In the genomic region with DNA sequence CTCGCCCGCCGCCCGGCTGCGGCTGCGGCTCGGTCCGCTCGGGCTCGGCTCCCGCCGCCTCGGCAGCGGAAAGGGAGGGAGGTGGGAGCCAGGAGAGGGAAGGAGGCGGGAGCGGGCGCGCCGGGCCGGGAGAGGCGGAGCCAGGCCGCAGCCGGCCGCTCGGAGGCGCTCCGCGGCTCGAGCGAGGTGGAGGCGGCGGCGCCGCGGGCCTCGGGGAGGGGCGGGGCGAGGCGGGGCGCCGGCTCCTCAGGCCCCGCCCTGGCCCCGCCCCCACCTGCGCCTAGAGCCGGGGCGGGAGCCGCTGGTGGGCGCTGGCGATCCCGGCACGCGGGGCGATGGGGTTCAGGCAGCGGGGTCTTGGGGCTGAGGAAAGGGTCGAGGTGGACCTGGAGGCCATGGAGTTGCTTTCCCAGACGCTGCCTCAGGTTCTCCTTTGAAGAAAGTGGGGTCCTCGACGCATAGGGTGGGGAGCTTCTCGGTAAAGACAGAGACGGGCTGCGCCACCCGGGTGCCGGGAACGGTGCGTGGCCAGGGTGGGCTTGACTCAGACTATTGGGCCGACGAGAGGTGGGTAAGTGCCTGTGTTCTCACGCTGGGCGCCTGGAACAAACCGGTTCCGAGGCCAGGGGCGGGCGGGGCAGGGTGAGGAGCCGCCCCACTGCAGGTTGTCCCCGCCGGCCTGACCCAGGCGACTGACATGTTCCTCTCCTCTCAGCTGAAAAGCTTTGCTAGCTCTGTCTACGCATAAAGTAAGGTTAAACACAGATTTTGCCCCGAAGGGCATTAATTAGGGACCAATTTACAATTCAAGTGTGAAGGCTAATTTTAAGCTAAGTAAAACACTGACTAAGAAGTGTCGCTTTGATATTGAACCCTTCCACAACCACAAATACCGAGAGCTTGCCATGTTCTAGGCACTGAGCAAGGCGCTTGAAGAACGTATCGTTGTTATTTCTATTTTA, we compare ENCODE assay signal across 1 cellular context.
A peak's percentile ranks its signal among the peaks of the same experiment; 100 is the strongest.
TF ChIP-seq lines count a peak whose summit lies in the region.

Gene CMTM4 (minus strand): TSS at position 75 of the 962 bp plus-strand sequence. CDS start 218 bp downstream, outside the sequence.

TF ChIP-seq in GM12878, 131 proteins besides CTCF, POLR2A, EP300 and RAD21 (continued from another document and continues in another):
- no peak for TF ChIP-seq REST (IDR thresholded peaks at IDR 0.05; ENCODE audit: low read depth, low read length)
- TF ChIP-seq STAT1 (conservative IDR thresholded peaks at IDR 0.05): no peak
- TF ChIP-seq ZBTB40 (IDR thresholded peaks at IDR 0.05; ENCODE audit: borderline replicate concordance): no peak
- no peak for TF ChIP-seq BMI1 (IDR thresholded peaks at IDR 0.05; ENCODE audit: borderline replicate concordance)
- no peak for TF ChIP-seq LARP7 (IDR thresholded peaks at IDR 0.05)
- TF ChIP-seq EGR1 (IDR thresholded peaks at IDR 0.05; ENCODE audit: borderline replicate concordance in 1 of 2, low read depth in 2 of 2, low read length in 2 of 2): peak in 1 of 2 experiments; percentile 31; a peak in 1 of 3 replicates
- 0 out of 2 replicates have a peak, but pooled peaks have one; percentile 14 for TF ChIP-seq GATAD2B (conservative IDR thresholded peaks at IDR 0.05; ENCODE audit: low read depth)
- TF ChIP-seq BHLHE40 (IDR thresholded peaks at IDR 0.05; ENCODE audit: borderline replicate concordance in 1 of 2, low read depth in 2 of 2, low read length in 1 of 2): peak in 1 of 2 experiments; percentile 50; a peak in 2 of 4 replicates
- TF ChIP-seq MYC (IDR thresholded peaks at IDR 0.05; ENCODE audit: insufficient read depth, insufficient read length, insufficient replicate concordance, low read length, severe bottlenecking): no peak
- no peak for TF ChIP-seq KLF5 (IDR thresholded peaks at IDR 0.05; ENCODE audit: partially characterized antibody)
- no peak for TF ChIP-seq STAT3 (IDR thresholded peaks at IDR 0.05; ENCODE audit: low read depth, low read length)
- TF ChIP-seq IKZF1 (conservative IDR thresholded peaks at IDR 0.05): peak; percentile 52
- peak; percentile 20 for TF ChIP-seq SUZ12 (IDR thresholded peaks at IDR 0.05; ENCODE audit: unreplicated experiment)
- TF ChIP-seq, protein P1, sequence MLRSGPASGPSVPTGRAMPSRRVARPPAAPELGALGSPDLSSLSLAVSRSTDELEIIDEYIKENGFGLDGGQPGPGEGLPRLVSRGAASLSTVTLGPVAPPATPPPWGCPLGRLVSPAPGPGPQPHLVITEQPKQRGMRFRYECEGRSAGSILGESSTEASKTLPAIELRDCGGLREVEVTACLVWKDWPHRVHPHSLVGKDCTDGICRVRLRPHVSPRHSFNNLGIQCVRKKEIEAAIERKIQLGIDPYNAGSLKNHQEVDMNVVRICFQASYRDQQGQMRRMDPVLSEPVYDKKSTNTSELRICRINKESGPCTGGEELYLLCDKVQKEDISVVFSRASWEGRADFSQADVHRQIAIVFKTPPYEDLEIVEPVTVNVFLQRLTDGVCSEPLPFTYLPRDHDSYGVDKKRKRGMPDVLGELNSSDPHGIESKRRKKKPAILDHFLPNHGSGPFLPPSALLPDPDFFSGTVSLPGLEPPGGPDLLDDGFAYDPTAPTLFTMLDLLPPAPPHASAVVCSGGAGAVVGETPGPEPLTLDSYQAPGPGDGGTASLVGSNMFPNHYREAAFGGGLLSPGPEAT (IDR thresholded peaks at IDR 0.05; ENCODE audit: low read depth): no peak
- no peak for TF ChIP-seq YBX1 (IDR thresholded peaks at IDR 0.05)
- no peak for TF ChIP-seq CREM (IDR thresholded peaks at IDR 0.05; ENCODE audit: low read depth)
- no peak for TF ChIP-seq FOXM1 (IDR thresholded peaks at IDR 0.05; ENCODE audit: low read depth, low read length)
- no peak for TF ChIP-seq ZBTB11 (CRISPR knock-in tag; IDR thresholded peaks at IDR 0.05)
- TF ChIP-seq RELA (IDR thresholded peaks at IDR 0.05; ENCODE audit: borderline replicate concordance, partially characterized antibody): no peak
- TF ChIP-seq BACH1 (IDR thresholded peaks at IDR 0.05; ENCODE audit: borderline replicate concordance): no peak
- TF ChIP-seq NR2C1 (IDR thresholded peaks at IDR 0.05): no peak
- TF ChIP-seq ETV6 (conservative IDR thresholded peaks at IDR 0.05 in 1 of 2, IDR thresholded peaks at IDR 0.05 in 1 of 2; ENCODE audit: borderline replicate concordance in 1 of 2, low read depth in 1 of 2): no peak
- no peak for TF ChIP-seq IRF3 (IDR thresholded peaks at IDR 0.05)
- TF ChIP-seq KDM1A (IDR thresholded peaks at IDR 0.05; ENCODE audit: borderline replicate concordance): no peak
- TF ChIP-seq, protein P2, sequence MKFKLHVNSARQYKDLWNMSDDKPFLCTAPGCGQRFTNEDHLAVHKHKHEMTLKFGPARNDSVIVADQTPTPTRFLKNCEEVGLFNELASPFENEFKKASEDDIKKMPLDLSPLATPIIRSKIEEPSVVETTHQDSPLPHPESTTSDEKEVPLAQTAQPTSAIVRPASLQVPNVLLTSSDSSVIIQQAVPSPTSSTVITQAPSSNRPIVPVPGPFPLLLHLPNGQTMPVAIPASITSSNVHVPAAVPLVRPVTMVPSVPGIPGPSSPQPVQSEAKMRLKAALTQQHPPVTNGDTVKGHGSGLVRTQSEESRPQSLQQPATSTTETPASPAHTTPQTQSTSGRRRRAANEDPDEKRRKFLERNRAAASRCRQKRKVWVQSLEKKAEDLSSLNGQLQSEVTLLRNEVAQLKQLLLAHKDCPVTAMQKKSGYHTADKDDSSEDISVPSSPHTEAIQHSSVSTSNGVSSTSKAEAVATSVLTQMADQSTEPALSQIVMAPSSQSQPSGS (IDR thresholded peaks at IDR 0.05; ENCODE audit: low read length): no peak
- TF ChIP-seq RAD51 (IDR thresholded peaks at IDR 0.05): no peak
- TF ChIP-seq ASH2L (IDR thresholded peaks at IDR 0.05; ENCODE audit: borderline replicate concordance, low read depth): no peak
- TF ChIP-seq, protein P3, sequence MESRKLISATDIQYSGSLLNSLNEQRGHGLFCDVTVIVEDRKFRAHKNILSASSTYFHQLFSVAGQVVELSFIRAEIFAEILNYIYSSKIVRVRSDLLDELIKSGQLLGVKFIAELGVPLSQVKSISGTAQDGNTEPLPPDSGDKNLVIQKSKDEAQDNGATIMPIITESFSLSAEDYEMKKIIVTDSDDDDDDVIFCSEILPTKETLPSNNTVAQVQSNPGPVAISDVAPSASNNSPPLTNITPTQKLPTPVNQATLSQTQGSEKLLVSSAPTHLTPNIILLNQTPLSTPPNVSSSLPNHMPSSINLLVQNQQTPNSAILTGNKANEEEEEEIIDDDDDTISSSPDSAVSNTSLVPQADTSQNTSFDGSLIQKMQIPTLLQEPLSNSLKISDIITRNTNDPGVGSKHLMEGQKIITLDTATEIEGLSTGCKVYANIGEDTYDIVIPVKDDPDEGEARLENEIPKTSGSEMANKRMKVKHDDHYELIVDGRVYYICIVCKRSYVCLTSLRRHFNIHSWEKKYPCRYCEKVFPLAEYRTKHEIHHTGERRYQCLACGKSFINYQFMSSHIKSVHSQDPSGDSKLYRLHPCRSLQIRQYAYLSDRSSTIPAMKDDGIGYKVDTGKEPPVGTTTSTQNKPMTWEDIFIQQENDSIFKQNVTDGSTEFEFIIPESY (IDR thresholded peaks at IDR 0.05): no peak
- TF ChIP-seq TCF3 (IDR thresholded peaks at IDR 0.05; ENCODE audit: borderline replicate concordance, insufficient read depth, low read depth, low read length): no peak
- TF ChIP-seq, protein P4, sequence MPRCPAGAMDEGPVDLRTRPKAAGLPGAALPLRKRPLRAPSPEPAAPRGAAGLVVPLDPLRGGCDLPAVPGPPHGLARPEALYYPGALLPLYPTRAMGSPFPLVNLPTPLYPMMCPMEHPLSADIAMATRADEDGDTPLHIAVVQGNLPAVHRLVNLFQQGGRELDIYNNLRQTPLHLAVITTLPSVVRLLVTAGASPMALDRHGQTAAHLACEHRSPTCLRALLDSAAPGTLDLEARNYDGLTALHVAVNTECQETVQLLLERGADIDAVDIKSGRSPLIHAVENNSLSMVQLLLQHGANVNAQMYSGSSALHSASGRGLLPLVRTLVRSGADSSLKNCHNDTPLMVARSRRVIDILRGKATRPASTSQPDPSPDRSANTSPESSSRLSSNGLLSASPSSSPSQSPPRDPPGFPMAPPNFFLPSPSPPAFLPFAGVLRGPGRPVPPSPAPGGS (IDR thresholded peaks at IDR 0.05; ENCODE audit: borderline replicate concordance, insufficient read depth, low read depth, low read length, poor library complexity, severe bottlenecking): no peak
- TF ChIP-seq EZH2 (IDR thresholded peaks at IDR 0.05; ENCODE audit: borderline replicate concordance, control insufficient read depth, low read depth, low read length): no peak
- no peak for TF ChIP-seq POLR2AphosphoS2 (IDR thresholded peaks at IDR 0.05; ENCODE audit: low read depth, low read length)
- TF ChIP-seq SP1 (IDR thresholded peaks at IDR 0.05; ENCODE audit: low read depth, low read length): no peak
